Comparison of ENCODE assay signal across 8 cellular contexts in the genomic region with DNA sequence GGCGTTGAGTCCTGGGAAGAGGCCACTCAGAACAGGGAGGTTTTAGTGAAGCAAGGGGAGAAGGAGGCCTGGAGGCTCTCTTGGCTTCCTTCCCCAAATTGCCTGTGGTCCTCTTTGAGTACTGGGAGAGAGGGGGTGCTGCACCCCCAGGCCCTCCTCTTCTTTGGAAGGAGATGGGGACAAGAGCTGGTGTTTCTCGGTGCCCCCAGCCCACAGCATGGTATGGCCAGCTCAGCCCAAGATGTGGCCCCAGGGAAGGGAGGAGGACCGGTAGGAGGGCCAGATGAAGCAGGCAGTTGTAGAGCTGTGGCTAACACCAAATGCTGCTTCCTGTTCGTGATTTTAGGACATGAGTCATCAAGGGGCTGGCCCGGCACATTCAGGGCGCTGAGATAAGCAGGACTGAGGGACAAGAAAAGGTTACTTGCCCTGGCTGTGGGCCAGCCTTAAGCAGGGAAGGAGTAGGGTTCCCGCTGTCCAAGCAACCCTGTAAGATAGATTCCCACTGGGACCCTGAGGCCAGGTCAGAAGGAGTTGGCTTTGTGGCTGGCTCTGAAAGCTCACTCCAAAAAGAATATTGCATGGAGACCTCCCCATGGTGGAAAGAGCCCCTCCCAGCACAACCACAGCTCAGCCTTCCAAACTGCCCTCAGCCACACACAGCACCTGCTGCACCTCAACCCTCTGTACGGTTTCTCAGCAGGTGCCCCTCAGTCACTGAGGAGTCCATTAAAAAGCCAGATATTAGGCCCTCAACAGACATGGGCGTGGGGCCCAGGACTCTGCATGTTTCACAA. TPM values are rescaled to one million over a fixed set of nuclear protein-coding genes. Genes with fewer than 3 reads are reported as not detected.
DNase-seq lines count a peak whose midpoint lies in the region; ATAC-seq, FAIRE-seq and TF ChIP-seq lines count a peak whose summit lies in the region.

No MANE protein-coding gene starts in this region.

- H3K4me1 ChIP-seq in CD4-positive, alpha-beta memory T cell (ENCODE audit: insufficient read depth, low read length) = peaks cover 92% of the 10 kb centered on the region
- peaks cover 22 to 26% of the 10 kb centered on the region in 2 experiments for H3K4me1 ChIP-seq in K562 (replicated peaks in 1 of 2; ENCODE audit: control insufficient read depth in 2 of 2, insufficient read depth in 2 of 2, low read length in 2 of 2)

- intact Hi-C loops in CD4-positive, alpha-beta memory T cell (cut with micrococcal nuclease) = loop anchor here (1.0 kb wide), 2 partner anchors 11 to 16 kb away; no protein-coding TSS in a partner anchor
- intact Hi-C loops in K562 (cut with micrococcal nuclease) = loop anchor here (5.0 kb wide), 1 partner anchor 45 kb away; no protein-coding TSS in a partner anchor

- TF ChIP-seq POLR2A in K562 (conservative IDR thresholded peaks at IDR 0.05) = no peak

- WGBS in K562 (ENCODE audit: insufficient coverage, low coverage, missing lambda C conversion rate) = under 1% methylated on average over 9 of the region's 9 CpGs

- H3K27me3 Mint-ChIP-seq in CD4-positive, alpha-beta memory T cell = no peaks in the 10 kb centered on the region
- peaks cover 7% of the 10 kb centered on the region for H3K27me3 Mint-ChIP-seq in glutamatergic neuron (ENCODE audit: unreplicated experiment)

- H3K27me3 ChIP-seq in CD4-positive, alpha-beta memory T cell (ENCODE audit: insufficient read depth, low read length) = no peaks in the 10 kb centered on the region
- H3K27me3 ChIP-seq in K562 (ENCODE audit: control insufficient read depth in 2 of 2, insufficient read depth in 2 of 2, low read length in 2 of 2) = no peaks in the 10 kb centered on the region

- H3K4me3 ChIP-seq in CD4-positive, alpha-beta memory T cell (ENCODE audit: low read length in 2 of 2) = peak overlapping the region in 1 of 2 donors; percentile 38
- H3K4me3 ChIP-seq in K562 = no peak overlapping the region

- no peaks in the 10 kb centered on the region for H3K36me3 ChIP-seq in CD4-positive, alpha-beta memory T cell (ENCODE audit: insufficient read depth, low read length)
- H3K36me3 ChIP-seq in K562 (ENCODE audit: control insufficient read depth, insufficient read depth, low read length) = no peaks in the 10 kb centered on the region

- CTCF ChIA-PET in CD4-positive, alpha-beta memory T cell (lab: Charles Lee; ENCODE audit: partially characterized antibody) = interaction anchor here (1.2 to 4.9 kb wide), 7 partner anchors 12 to 49 kb away, joined by 3 to 25 read pairs (median 8); no protein-coding TSS in a partner anchor
- CTCF ChIA-PET in K562 (lab: Yijun Ruan, JAX; ENCODE audit: low intra/inter-chr PET ratio) = no interaction called here

- TF ChIP-seq EP300 in K562 (IDR thresholded peaks at IDR 0.05; ENCODE audit: low read length) = peak; percentile 93

- H3K4me2 ChIP-seq in K562 (ENCODE audit: insufficient read depth, low read length) = peak overlapping the region; percentile 57; the same call in 1 of the 2 replicates

- H3K79me2 ChIP-seq in K562 (ENCODE audit: control insufficient read depth, insufficient read depth, low read length) = peaks cover under 1% of the 10 kb centered on the region; the same call in 1 of the 3 replicates

- H3K4me1 Mint-ChIP-seq in CD4-positive, alpha-beta memory T cell = peaks cover 53 to 87% (median 71%) of the 10 kb centered on the region in 4 donors
- H3K4me1 Mint-ChIP-seq in glutamatergic neuron (ENCODE audit: low read depth, unreplicated experiment) = no peaks in the 10 kb centered on the region

- no peak; a peak in 1 of 4 replicates for TF ChIP-seq RAD21 in K562 (CRISPR knock-in tag; conservative IDR thresholded peaks at IDR 0.05 in 1 of 2, IDR thresholded peaks at IDR 0.05 in 1 of 2)

- in situ Hi-C loops in K562 (cut with MboI) = no loop called here

- TF ChIP-seq CTCF in K562 (IDR thresholded peaks at IDR 0.05 in 2 of 3, conservative IDR thresholded peaks at IDR 0.05 in 1 of 3; ENCODE audit: insufficient read depth in 2 of 3, low read depth in 1 of 3, low read length in 3 of 3) (no peak), glutamatergic neuron (IDR thresholded peaks at IDR 0.05; ENCODE audit: partially characterized antibody, unreplicated experiment) (no peak)

- POLR2A ChIA-PET in CD4-positive, alpha-beta memory T cell (lab: Charles Lee; ENCODE audit: partially characterized antibody) = interaction anchor here (0.8 to 50.6 kb wide), 9 partner anchors 10 to 457 kb away, joined by 3 to 1713 read pairs (median 4); no protein-coding TSS in a partner anchor
- POLR2A ChIA-PET in K562 (lab: Yijun Ruan, JAX) = interaction anchor here (0.7 to 2.4 kb wide), 8 partner anchors 11 to 254 kb away, joined by 3 to 16 read pairs (median 4); no protein-coding TSS in a partner anchor

- peak; percentile 79 for ATAC-seq in GM19455 (IDR thresholded peaks at IDR 0.05; ENCODE audit: unreplicated experiment)
- peak; percentile 71 for ATAC-seq in HG03571 (IDR thresholded peaks at IDR 0.05; ENCODE audit: unreplicated experiment)
- peak; percentile 95 for ATAC-seq in K562

- H4K20me1 ChIP-seq in K562 (replicated peaks; ENCODE audit: control insufficient read depth, insufficient read depth, low read length) = peaks cover 17% of the 10 kb centered on the region

- peaks cover 0 to 3% of the 10 kb centered on the region in 2 donors for H3K36me3 Mint-ChIP-seq in CD4-positive, alpha-beta memory T cell
- no peaks in the 10 kb centered on the region for H3K36me3 Mint-ChIP-seq in glutamatergic neuron (ENCODE audit: unreplicated experiment)

- peak overlapping the region; percentile 65 for H2AFZ ChIP-seq in K562 (ENCODE audit: low read depth, low read length)

- peak overlapping the region in 1 of 2 experiments; percentile 73; a peak in 1 of 4 replicates for H3K9ac ChIP-seq in K562 (ENCODE audit: insufficient read depth in 1 of 2, low read depth in 2 of 2, low read length in 2 of 2)

- H3K27ac ChIP-seq in CD4-positive, alpha-beta memory T cell (ENCODE audit: low read depth, low read length) = peak overlapping the region; percentile 65
- H3K27ac ChIP-seq in K562 (ENCODE audit: extremely low read depth, low read depth, low read length) = peak overlapping the region; percentile 67; the same call in 2 of the 3 replicates

- no TSS peak for BruUV-seq in K562 (replicated peaks; lab: Mats Ljungman, UMichigan)

- peak overlapping the region; percentile 91 to 100 (median 96) for H3K27ac Mint-ChIP-seq in CD4-positive, alpha-beta memory T cell
- no peak overlapping the region for H3K27ac Mint-ChIP-seq in glutamatergic neuron (ENCODE audit: unreplicated experiment)

- no peaks in the 10 kb centered on the region for H3K9me3 ChIP-seq in CD4-positive, alpha-beta memory T cell (ENCODE audit: control insufficient read depth in 1 of 2, low read length in 2 of 2)
- H3K9me3 ChIP-seq in K562 (replicated peaks; ENCODE audit: control insufficient read depth, insufficient read depth, low read depth, low read length) = no peaks in the 10 kb centered on the region

- H3K4me3 Mint-ChIP-seq in CD4-positive, alpha-beta memory T cell = peak overlapping the region; percentile 24 to 90 (median 76)
- H3K4me3 Mint-ChIP-seq in glutamatergic neuron (ENCODE audit: unreplicated experiment) = no peak overlapping the region

- H3K9me1 ChIP-seq in K562 (ENCODE audit: control insufficient read depth, insufficient read depth, low read length) = peaks cover 4% of the 10 kb centered on the region

- DNase-seq in CD4-positive, alpha-beta memory T cell = peak; percentile 70 to 93 (median 71)
- peak; percentile 77 for DNase-seq in T-helper 22 cell (ENCODE audit: low read depth)
- DNase-seq in K562 (ENCODE audit: extremely low read depth in 1 of 4, low spot score in 3 of 4) = peak; percentile 93 to 99 (median 96)
- peak; percentile 51 for DNase-seq in left kidney (ENCODE audit: low read depth, low spot score)
- peak in 2 of 3 experiments; percentile 50 to 64 for DNase-seq in stimulated activated CD4-positive, alpha-beta T cell treated with anti-CD3 and anti-CD28 coated beads, TNF-alpha, amount 100 ng/mL, for 4 hours (ENCODE audit: low read depth in 3 of 3)
- DNase-seq in glutamatergic neuron = no peak

- peaks cover 0 to 4% (median 0%) of the 10 kb centered on the region in 8 donors for H3K9me3 Mint-ChIP-seq in CD4-positive, alpha-beta memory T cell
- H3K9me3 Mint-ChIP-seq in glutamatergic neuron (ENCODE audit: unreplicated experiment) = peaks cover 7% of the 10 kb centered on the region

- FAIRE-seq in K562 (lab: Jason Lieb, UNC) = peak; percentile 100

RNA-seq across cellular contexts. Expression of a gene that starts 4.9 kb away (rescaled TPM):
- 100 to 1,000 TPM; 111 TPM for total RNA-seq in CD4-positive, alpha-beta memory T cell
- 100 to 1,000 TPM; 150 to 201 TPM for polyA plus RNA-seq in CD4-positive, alpha-beta memory T cell
- 26.1 and 74.5 TPM in 2 replicates for total RNA-seq in K562 (2011; cell fraction: chromatin; rRNA removed; ENCODE audit: low replicate concordance)
- 83.4 and 97.6 TPM in 2 replicates for total RNA-seq in K562 (2011; cell fraction: nucleolus; rRNA removed)
- 68.4 and 69.2 TPM in 2 replicates for total RNA-seq in K562 (2011; cell fraction: nucleoplasm; rRNA removed)
- total RNA-seq in K562 (2014; rRNA removed) (40.8 and 54.1 TPM in 2 replicates), K562 (2014; rRNA removed; fragmentation: Illumina TruSeq; extraction: Trizol) (17.5 and 22.7 TPM in 2 replicates), K562 (2015; rRNA removed; fragmentation: Illumina TruSeq; extraction: Trizol) (21.7 and 23.1 TPM in 2 replicates), K562 (2021) (91.3 and 91.6 TPM in 2 replicates), glutamatergic neuron (ENCODE audit: unreplicated experiment) (5.1 TPM)
- polyA plus RNA-seq in K562 (2011; rRNA removed) (36.0 and 48.1 TPM in 2 replicates), K562 (2014; fragmentation: Illumina TruSeq; extraction: Trizol) (40.9 and 48.0 TPM in 2 replicates), K562 (2014; fragmentation: Nextera tagmentation; extraction: Ambion mirVana) (1 to 10 TPM; 8.8 to 9.0 TPM), K562 (2014; rRNA removed) (43.7 and 47.2 TPM in 2 replicates)
- polyA plus RNA-seq in K562 (2011; cell fraction: cytosol; rRNA removed) = 54.9 and 115 TPM in 2 replicates
- 12.4 and 19.5 TPM in 2 replicates for polyA plus RNA-seq in K562 (2011; cell fraction: nucleus; rRNA removed)
- 37.7 and 41.4 TPM in 2 replicates for polyA plus RNA-seq in K562 (2012)
- 19.0 and 26.6 TPM in 2 replicates for polyA minus RNA-seq in K562 (2011; rRNA and poly(A)+ RNA removed)
- polyA minus RNA-seq in K562 (2011; cell fraction: cytosol; rRNA and poly(A)+ RNA removed) = 46.3 and 70.4 TPM in 2 replicates
- 13.3 and 24.2 TPM in 2 replicates for polyA minus RNA-seq in K562 (2011; cell fraction: nucleus; rRNA and poly(A)+ RNA removed)
